Comparison of ENCODE assay signal across 29 cellular contexts in genomic region chr1:235284231-235284630, GRCh38.
"Had no signal": no experiment of that assay in that cellular context is flagged by ENCODE, and none has a peak within 500 bp of the region (broad histone marks: within the 10 kb centered on the region; RNA-seq: fewer than 3 reads in every experiment).

No MANE protein-coding gene starts in this region.

- H3K36me3 ChIP-seq: ascending aorta, breast epithelium, cardiac muscle cell, colonic mucosa, WERI-Rb-1 had no signal

- H3K27me3 ChIP-seq: ascending aorta, breast epithelium, cardiac muscle cell, colonic mucosa, dorsolateral prefrontal cortex had no signal

- H3K27ac ChIP-seq: ascending aorta, breast epithelium, cardiac muscle cell, colonic mucosa, dorsolateral prefrontal cortex, WERI-Rb-1 had no signal

- FAIRE-seq: frontal cortex had no signal

- DNase-seq: activated B cell treated with CpG ODN at 0.5 μM for 24 hours; activated CD4-positive, alpha-beta T cell treated with anti-CD3 and anti-CD28 coated beads for 48 hours; activated CD4-positive, alpha-beta T cell treated with anti-CD3 and anti-CD28 coated beads, Interleukin-2, amount 50 U/mL, for 1 hour; activated CD4-positive, alpha-beta T cell treated with anti-CD3 and anti-CD28 coated beads, Interleukin-2, amount 50 U/mL, for 48 hours; activated CD8-positive, alpha-beta memory T cell treated with anti-CD3 and anti-CD28 coated beads for 24 hours; activated CD8-positive, alpha-beta T cell treated with anti-CD3 and anti-CD28 coated beads for 36 hours; activated gamma-delta T cell; activated naive CD4-positive, alpha-beta T cell; activated naive CD4-positive, alpha-beta T cell treated with anti-CD3 and anti-CD28 coated beads, Interleukin-2, amount 10 ng/mL, durations not matched to agents 7 days and 5 days; activated naive CD8-positive, alpha-beta T cell treated with anti-CD3 and anti-CD28 coated beads, Interleukin-2, amount 10 ng/mL, durations not matched to agents 7 days and 5 days; activated T-cell treated with anti-CD3 and anti-CD28 coated beads, Interleukin-2, amount 50 U/mL, for 4 hours; central memory CD4-positive, alpha-beta T cell; cerebellar nuclear complex; colonic mucosa; dorsolateral prefrontal cortex; effector memory CD4-positive, alpha-beta T cell; endodermal cell; foreskin fibroblast; head of caudate nucleus; T-cell; T1000; WERI-Rb-1 had no signal

- H3K4me3 ChIP-seq: ascending aorta, breast epithelium, cardiac muscle cell, colonic mucosa, dorsolateral prefrontal cortex had no signal

- H3K9me3 ChIP-seq: ascending aorta, breast epithelium, colonic mucosa had no signal

- ATAC-seq: activated CD4-positive, CD25-positive, alpha-beta regulatory T cell treated with anti-CD3 and anti-CD28 coated beads, Interleukin-2, amount 50 U/mL, for 24 hours; activated CD8-positive, alpha-beta T cell treated with anti-CD3 and anti-CD28 coated beads for 36 hours; activated naive CD4-positive, alpha-beta T cell treated with anti-CD3 and anti-CD28 coated beads, Interleukin-2, amount 50 U/mL, for 72 hours; activated T-cell treated with anti-CD3 and anti-CD28 coated beads, Interleukin-2, amount 50 U/mL, for 4 hours; esophagus mucosa; T-cell had no signal

- H3K4me1 ChIP-seq: colonic mucosa had no signal
